15 cellular contexts compared by ENCODE assay signal in the genomic region with DNA sequence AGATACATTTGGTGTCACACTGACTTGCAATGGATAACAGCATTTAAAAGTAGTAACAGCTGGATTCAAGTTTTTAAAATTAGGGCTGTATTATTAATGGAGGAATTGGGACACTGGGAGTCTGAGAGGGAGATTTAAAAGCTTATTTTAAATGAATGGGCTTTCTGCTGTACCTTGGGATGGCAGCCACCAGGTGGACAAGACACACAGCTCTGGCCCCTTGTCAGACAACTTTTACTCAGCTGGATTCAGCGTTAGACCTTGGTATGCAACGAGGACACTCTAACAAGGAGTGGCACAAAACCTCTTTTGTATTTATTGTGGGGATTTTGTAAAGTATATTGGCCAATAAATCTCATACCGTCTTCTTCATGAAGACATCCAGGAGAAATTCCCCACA.
A peak's percentile ranks its signal among the peaks of the same experiment; 100 is the strongest.
DNase-seq lines count a peak whose midpoint lies in the region; ATAC-seq, FAIRE-seq and TF ChIP-seq lines count a peak whose summit lies in the region.
"Had no signal": no experiment of that assay in that cellular context is flagged by ENCODE, and none has a peak within 500 bp of the region (broad histone marks: within the 10 kb centered on the region; RNA-seq: fewer than 3 reads in every experiment).

No MANE protein-coding gene starts in this region.

- H3K79me2 ChIP-seq in GM23338 (replicated peaks; ENCODE audit: insufficient read depth): no peaks in the 10 kb centered on the region

- H3K4me3 Mint-ChIP-seq in GM23338 (no peak overlapping the region), WTC11 (no peak overlapping the region)
- H3K4me3 Mint-ChIP-seq: central memory CD8-positive, alpha-beta T cell; IgD-negative memory B cell had no signal

- H3K4me2 ChIP-seq in A549: no peak overlapping the region
- no peak overlapping the region for H3K4me2 ChIP-seq in GM23338

- TF ChIP-seq CTCF in A549 (IDR thresholded peaks at IDR 0.05): no peak
- peak; percentile 36 to 57; a peak in 3 of 4 replicates for TF ChIP-seq CTCF in GM23338 (conservative IDR thresholded peaks at IDR 0.05; ENCODE audit: low read depth in 2 of 2)
- no peak for TF ChIP-seq CTCF in WTC11 (IDR thresholded peaks at IDR 0.05)
- TF ChIP-seq CTCF in esophagus muscularis mucosa (IDR thresholded peaks at IDR 0.05): peak in 1 of 3 experiments; percentile 10

- H3K9me2 ChIP-seq in GM23338 (ENCODE audit: insufficient read depth): no peaks in the 10 kb centered on the region

- H3K27ac ChIP-seq in A549 (no peak overlapping the region), GM23338 (ENCODE audit: low read depth) (no peak overlapping the region), esophagus muscularis mucosa (replicated peaks in 1 of 4) (no peak overlapping the region)

- 0 out of 5 replicates have a peak, but pooled peaks of 1 of the 2 experiments have one; percentile 6 for TF ChIP-seq RAD21 in A549 (conservative IDR thresholded peaks at IDR 0.05 in 1 of 2, IDR thresholded peaks at IDR 0.05 in 1 of 2)

- TF ChIP-seq POLR2A in A549 (IDR thresholded peaks at IDR 0.05; ENCODE audit: low read length): no peak
- TF ChIP-seq POLR2A in H54 (IDR thresholded peaks at IDR 0.05; ENCODE audit: low read depth, low read length): no peak
- TF ChIP-seq POLR2A in esophagus muscularis mucosa (IDR thresholded peaks at IDR 0.05; ENCODE audit: low read depth): no peak

- peaks cover 3% of the 10 kb centered on the region for H3K27me3 Mint-ChIP-seq in GM23338 (ENCODE audit: insufficient read depth, low read depth, poor library complexity)
- peaks cover 24% of the 10 kb centered on the region for H3K27me3 Mint-ChIP-seq in WTC11 (ENCODE audit: low read depth)
- H3K27me3 Mint-ChIP-seq: central memory CD8-positive, alpha-beta T cell; IgD-negative memory B cell had no signal

- H3K9me3 Mint-ChIP-seq in GM23338 (no peaks in the 10 kb centered on the region), WTC11 (no peaks in the 10 kb centered on the region)
- H3K9me3 Mint-ChIP-seq: central memory CD8-positive, alpha-beta T cell; IgD-negative memory B cell had no signal

- H3K36me3 Mint-ChIP-seq in GM23338 (ENCODE audit: low read depth) (no peaks in the 10 kb centered on the region), WTC11 (no peaks in the 10 kb centered on the region)
- H3K36me3 Mint-ChIP-seq: IgD-negative memory B cell had no signal

- no peaks in the 10 kb centered on the region for H3K27me3 ChIP-seq in GM23338 (ENCODE audit: insufficient read depth)
- H3K27me3 ChIP-seq in esophagus muscularis mucosa: no peaks in the 10 kb centered on the region

- 32% methylated on average over 3 of the region's 3 CpGs for WGBS in A549 (ENCODE audit: missing lambda C conversion rate)
- WGBS in esophagus muscularis mucosa: 74% methylated on average over 3 of the region's 3 CpGs

- CTCF ChIA-PET in A549 (lab: Yijun Ruan, JAX) (no interaction called here), WTC11 (lab: Charles Lee) (interaction anchor here (0.6 to 2.0 kb wide), 29 partner anchors 15 to 621 kb away, joined by 3 to 15 read pairs (median 4); partner anchors contain the start of genes LCA5 and SH3BGRL2)

- POLR2A ChIA-PET in A549 (lab: Yijun Ruan, JAX): no interaction called here
- POLR2A ChIA-PET in WTC11 (lab: Charles Lee): no interaction called here

- H3K4me1 Mint-ChIP-seq in GM23338: peaks cover 19% of the 10 kb centered on the region
- H3K4me1 Mint-ChIP-seq in WTC11: peaks cover 18% of the 10 kb centered on the region
- H3K4me1 Mint-ChIP-seq: central memory CD8-positive, alpha-beta T cell; IgD-negative memory B cell had no signal

- peaks cover 9% of the 10 kb centered on the region; the same call in 2 of the 3 replicates for H3K4me1 ChIP-seq in A549
- H3K4me1 ChIP-seq in GM23338 (ENCODE audit: insufficient read depth): peaks cover 4% of the 10 kb centered on the region; the same call in 1 of the 2 replicates
- H3K4me1 ChIP-seq in esophagus muscularis mucosa: no peaks in the 10 kb centered on the region

- FAIRE-seq in A549 (lab: Jason Lieb, UNC): no peak
- FAIRE-seq in H54 (lab: Jason Lieb, UNC): no peak
- FAIRE-seq: kidney had no signal

- intact Hi-C loops in esophagus muscularis mucosa (cut with DNase I): no loop called here

- TF ChIP-seq EP300 in A549 (IDR thresholded peaks at IDR 0.05): no peak
- no peak for TF ChIP-seq EP300 in esophagus muscularis mucosa (IDR thresholded peaks at IDR 0.05)

- H3K27ac Mint-ChIP-seq in GM23338 (no peak overlapping the region), WTC11 (no peak overlapping the region)
- H3K27ac Mint-ChIP-seq: IgD-negative memory B cell had no signal

- no peaks in the 10 kb centered on the region for H3K36me3 ChIP-seq in GM23338 (ENCODE audit: insufficient read depth)
- H3K36me3 ChIP-seq in esophagus muscularis mucosa: no peaks in the 10 kb centered on the region

- no peak overlapping the region for H3K4me3 ChIP-seq in A549
- no peak overlapping the region for H3K4me3 ChIP-seq in GM23338
- H3K4me3 ChIP-seq in esophagus muscularis mucosa: no peak overlapping the region

- H3K9me3 ChIP-seq in A549 (no peaks in the 10 kb centered on the region), esophagus muscularis mucosa (no peaks in the 10 kb centered on the region)

- no peaks in the 10 kb centered on the region for H4K20me1 ChIP-seq in GM23338 (replicated peaks; ENCODE audit: insufficient read depth)

- no peaks in the 10 kb centered on the region for H3F3A ChIP-seq in GM23338 (replicated peaks; ENCODE audit: low read depth)

- DNase-seq in A549 (ENCODE audit: low read depth in 1 of 2, low spot score in 1 of 2) (peak; percentile 8 to 14), GM23338 (ENCODE audit: low spot score) (peak; percentile 68), WTC11 (ENCODE audit: low spot score) (peak; percentile 34), inferior parietal cortex (ENCODE audit: extremely low spot score) (peak; percentile 8), H54 (ENCODE audit: insufficient read length, low spot score) (no peak), esophagus muscularis mucosa (ENCODE audit: extremely low spot score) (no peak)
- DNase-seq in activated CD4-positive, alpha-beta T cell treated with anti-CD3 and anti-CD28 coated beads, Interleukin-2, amount 50 U/mL, for 1 hour: no peak
- DNase-seq: activated effector memory CD4-positive, alpha-beta T cell treated with Interleukin-2 at 50 U/mL for 16 hours; GF-D8; kidney; NCI-H1694 treated with DMSO at 0.1 percent for 48 hours; stimulated activated CD4-positive, alpha-beta T cell treated with anti-CD3 and anti-CD28 coated beads, Interleukin-15, amount 100 ng/mL, for 24 hours had no signal

- H2AFZ ChIP-seq in GM23338: no peak overlapping the region

- ATAC-seq in A549 (peak; percentile 66 to 73; a peak in 5 of 6 replicates), GM23338 (peak; percentile 91), WTC11 (peak; percentile 85), GM21529 (IDR thresholded peaks at IDR 0.05; ENCODE audit: unreplicated experiment) (no peak)

TF ChIP-seq in A549, 52 proteins besides CTCF, POLR2A, EP300 and RAD21 (continues in another document):
- TF ChIP-seq RNF2 (IDR thresholded peaks at IDR 0.05; ENCODE audit: borderline replicate concordance, low read depth): no peak

TF ChIP-seq in GM23338, 12 proteins besides CTCF, POLR2A, EP300 and RAD21 (continues in another document):
- TF ChIP-seq ZNF331 (CRISPR knock-in tag; IDR thresholded peaks at IDR 0.05; ENCODE audit: low read depth): no peak

TF ChIP-seq in WTC11, 78 proteins besides CTCF, POLR2A, EP300 and RAD21 (continues in another document):
- TF ChIP-seq ZNF219 (CRISPR knock-in tag; IDR thresholded peaks at IDR 0.05; ENCODE audit: borderline replicate concordance) (no peak), ZNF423 (CRISPR knock-in tag; IDR thresholded peaks at IDR 0.05) (no peak), NR2C2 (CRISPR knock-in tag; IDR thresholded peaks at IDR 0.05) (no peak), FOXK1 (CRISPR knock-in tag; IDR thresholded peaks at IDR 0.05) (no peak)
- TF ChIP-seq, protein P1, sequence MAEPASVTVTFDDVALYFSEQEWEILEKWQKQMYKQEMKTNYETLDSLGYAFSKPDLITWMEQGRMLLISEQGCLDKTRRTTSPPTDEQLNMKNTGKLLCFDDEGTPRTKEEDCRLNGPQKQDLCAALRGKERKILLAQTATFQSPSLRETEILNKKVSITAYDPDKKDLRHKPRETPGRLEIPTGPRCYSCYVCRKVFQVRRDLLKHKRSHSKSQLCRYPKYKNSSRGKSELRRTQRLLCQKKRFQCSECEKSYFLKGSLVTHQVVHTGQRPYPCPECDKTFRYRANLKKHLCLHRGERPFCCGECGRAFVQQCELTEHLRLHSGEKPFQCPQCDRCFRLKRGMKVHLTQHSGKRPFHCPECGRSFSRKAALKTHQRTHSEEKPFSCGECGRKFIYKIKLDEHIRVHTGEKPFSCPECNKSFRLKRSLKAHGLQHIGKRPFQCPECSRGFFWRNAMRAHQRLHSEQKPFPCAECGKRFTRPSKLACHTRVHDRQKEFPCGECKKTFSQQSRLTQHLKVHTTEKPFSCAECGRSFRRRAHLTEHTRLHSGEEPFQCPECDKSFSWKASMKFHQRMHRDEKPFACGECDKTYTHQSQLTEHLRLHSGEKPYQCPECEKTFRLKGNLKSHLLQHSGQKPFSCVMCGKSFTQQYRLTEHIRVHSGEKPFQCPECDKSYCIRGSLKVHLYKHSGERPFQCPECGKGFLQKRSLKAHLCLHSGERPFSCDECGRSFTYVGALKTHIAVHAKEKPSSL (CRISPR knock-in tag; conservative IDR thresholded peaks at IDR 0.05): no peak
- TF ChIP-seq, protein P2, sequence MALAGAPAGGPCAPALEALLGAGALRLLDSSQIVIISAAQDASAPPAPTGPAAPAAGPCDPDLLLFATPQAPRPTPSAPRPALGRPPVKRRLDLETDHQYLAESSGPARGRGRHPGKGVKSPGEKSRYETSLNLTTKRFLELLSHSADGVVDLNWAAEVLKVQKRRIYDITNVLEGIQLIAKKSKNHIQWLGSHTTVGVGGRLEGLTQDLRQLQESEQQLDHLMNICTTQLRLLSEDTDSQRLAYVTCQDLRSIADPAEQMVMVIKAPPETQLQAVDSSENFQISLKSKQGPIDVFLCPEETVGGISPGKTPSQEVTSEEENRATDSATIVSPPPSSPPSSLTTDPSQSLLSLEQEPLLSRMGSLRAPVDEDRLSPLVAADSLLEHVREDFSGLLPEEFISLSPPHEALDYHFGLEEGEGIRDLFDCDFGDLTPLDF (CRISPR knock-in tag; IDR thresholded peaks at IDR 0.05): no peak
- TF ChIP-seq, protein P3, sequence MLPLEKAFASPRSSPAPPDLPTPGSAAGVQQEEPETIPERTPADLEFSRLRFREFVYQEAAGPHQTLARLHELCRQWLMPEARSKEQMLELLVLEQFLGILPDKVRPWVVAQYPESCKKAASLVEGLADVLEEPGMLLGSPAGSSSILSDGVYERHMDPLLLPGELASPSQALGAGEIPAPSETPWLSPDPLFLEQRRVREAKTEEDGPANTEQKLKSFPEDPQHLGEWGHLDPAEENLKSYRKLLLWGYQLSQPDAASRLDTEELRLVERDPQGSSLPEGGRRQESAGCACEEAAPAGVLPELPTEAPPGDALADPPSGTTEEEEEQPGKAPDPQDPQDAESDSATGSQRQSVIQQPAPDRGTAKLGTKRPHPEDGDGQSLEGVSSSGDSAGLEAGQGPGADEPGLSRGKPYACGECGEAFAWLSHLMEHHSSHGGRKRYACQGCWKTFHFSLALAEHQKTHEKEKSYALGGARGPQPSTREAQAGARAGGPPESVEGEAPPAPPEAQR (CRISPR knock-in tag; IDR thresholded peaks at IDR 0.05): no peak

Comparison
In these comparisons a context has a peak if more than half of its experiments do, and no peak if none do; other contexts are left out.
1. DNase-seq: peak in A549 (2 of 2), GM23338 (single experiment), WTC11 (single experiment) and inferior parietal cortex (single experiment); none in H54 (single experiment), esophagus muscularis mucosa (single experiment) and activated CD4-positive, alpha-beta T cell treated with anti-CD3 and anti-CD28 coated beads, Interleukin-2, amount 50 U/mL, for 1 hour (single experiment).
2. CTCF ChIP-seq: peak in GM23338 (2 of 2); none in A549 (single experiment) and WTC11 (single experiment).